ENCODE assay signal across 8 cellular contexts in genomic region chr10:62037890-62038608, GRCh38.
DNase-seq lines count a peak whose midpoint lies in the region; ATAC-seq and TF ChIP-seq lines count a peak whose summit lies in the region.

No MANE protein-coding gene starts in this region.

- H2AK5ac ChIP-seq in H9 (ENCODE audit: insufficient read length, low read length), result no peak overlapping the region

- H3K9me3 ChIP-seq in Loucy (ENCODE audit: insufficient read depth, low read depth, low read length), result no peaks in the 10 kb centered on the region
- no peaks in the 10 kb centered on the region for H3K9me3 ChIP-seq in neural progenitor cell (ENCODE audit: low read depth)
- no peaks in the 10 kb centered on the region for H3K9me3 ChIP-seq in H9 (ENCODE audit: control insufficient read depth, low read depth, low read length)

- H4K8ac ChIP-seq in H9 (replicated peaks; ENCODE audit: insufficient read length, low read depth, low read length), result no peak overlapping the region

- H3K23me2 ChIP-seq in H9 (ENCODE audit: insufficient read length, low read depth, low read length, poor library complexity, severe bottlenecking), result no peaks in the 10 kb centered on the region

- H4K20me1 ChIP-seq in Loucy (ENCODE audit: insufficient read depth, low read length, poor library complexity, severe bottlenecking) (no peaks in the 10 kb centered on the region), neural progenitor cell (ENCODE audit: low read depth) (no peaks in the 10 kb centered on the region), H9 (ENCODE audit: control insufficient read depth, insufficient read depth, insufficient read length) (no peaks in the 10 kb centered on the region)

- H3K27ac ChIP-seq in brain microvascular endothelial cell, result peak overlapping the region; percentile 54
- no peak overlapping the region for H3K27ac ChIP-seq in neural progenitor cell
- H3K27ac ChIP-seq in H9 (ENCODE audit: insufficient read length, low read depth, low read length), result no peak overlapping the region

- H3K36me3 ChIP-seq in Loucy (ENCODE audit: insufficient read depth, low read length) (peaks cover 21% of the 10 kb centered on the region), brain microvascular endothelial cell (replicated peaks) (no peaks in the 10 kb centered on the region), neural progenitor cell (no peaks in the 10 kb centered on the region)

- peak; percentile 43 for DNase-seq in DMS153 (lab: John Stamatoyannopoulos, UW)
- DNase-seq in brain microvascular endothelial cell, result no peak
- DNase-seq in neural progenitor cell (ENCODE audit: low spot score), result no peak
- no peak for DNase-seq in omental fat pad (ENCODE audit: low spot score)
- DNase-seq in H9, result no peak
- DNase-seq in glomerular visceral epithelial cell (ENCODE audit: extremely low spot score), result no peak

- no peak overlapping the region for H2BK12ac ChIP-seq in H9 (ENCODE audit: insufficient read length, low read depth, low read length)

- no peak overlapping the region for H2BK5ac ChIP-seq in H9 (ENCODE audit: insufficient read length, low read length)

- H3K9ac ChIP-seq in Loucy (ENCODE audit: low read depth, low read length, poor library complexity, severe bottlenecking), result peak overlapping the region; percentile 70
- no peak overlapping the region for H3K9ac ChIP-seq in neural progenitor cell
- no peak overlapping the region for H3K9ac ChIP-seq in H9 (ENCODE audit: extremely low read depth, insufficient read length, low read length)

- H3K27me3 Mint-ChIP-seq in neural progenitor cell (ENCODE audit: insufficient read depth, low read depth), result peaks cover 2% of the 10 kb centered on the region
- peaks cover 12% of the 10 kb centered on the region for H3K27me3 Mint-ChIP-seq in H9 (ENCODE audit: low read depth)

- no peaks in the 10 kb centered on the region for H3K9me2 ChIP-seq in Loucy (replicated peaks; ENCODE audit: low read depth, low read length)

- TF ChIP-seq CTCF in Loucy (conservative IDR thresholded peaks at IDR 0.05; ENCODE audit: low read length) (no peak), brain microvascular endothelial cell (IDR thresholded peaks at IDR 0.05; ENCODE audit: low read depth, low read length, missing control alignments) (no peak), neural progenitor cell (IDR thresholded peaks at IDR 0.05) (no peak), omental fat pad (IDR thresholded peaks at IDR 0.05) (no peak), H9 (conservative IDR thresholded peaks at IDR 0.05) (no peak)

- H3K23ac ChIP-seq in H9 (ENCODE audit: insufficient read length, low read depth, low read length), result no peak overlapping the region

- no peak overlapping the region for H3T11ph ChIP-seq in H9 (ENCODE audit: low read length)

- peaks cover 11% of the 10 kb centered on the region; the same call in 1 of the 2 replicates for H3F3A ChIP-seq in Loucy (ENCODE audit: low read depth)
- H3F3A ChIP-seq in neural progenitor cell (ENCODE audit: low read depth), result no peaks in the 10 kb centered on the region

- H3K4me2 ChIP-seq in Loucy (ENCODE audit: low read depth, low read length, poor library complexity, severe bottlenecking) (peak overlapping the region; percentile 70), neural progenitor cell (no peak overlapping the region), H9 (ENCODE audit: insufficient read depth, insufficient read length, low read length) (no peak overlapping the region)

- no peak overlapping the region for H2BK120ac ChIP-seq in H9 (ENCODE audit: low read depth, low read length, poor library complexity, severe bottlenecking)

- no peak overlapping the region for H2BK15ac ChIP-seq in H9 (ENCODE audit: low read depth, low read length)

- no peak overlapping the region for H2BK20ac ChIP-seq in H9 (ENCODE audit: low read depth, low read length, poor library complexity, severe bottlenecking)

- H3K4me1 Mint-ChIP-seq in neural progenitor cell (peaks cover 31% of the 10 kb centered on the region), H9 (peaks cover 24 to 30% of the 10 kb centered on the region in 2 experiments)

- no peak for ATAC-seq in HG03457 (IDR thresholded peaks at IDR 0.05; ENCODE audit: unreplicated experiment)
- no peak for ATAC-seq in omental fat pad (ENCODE audit: low FRiP score)

- H4K91ac ChIP-seq in H9 (ENCODE audit: insufficient read length, low read depth, low read length), result no peak overlapping the region

- H3K4me3 ChIP-seq in Loucy (ENCODE audit: low read length, poor library complexity, severe bottlenecking), result peak overlapping the region; percentile 52
- H3K4me3 ChIP-seq in brain microvascular endothelial cell (ENCODE audit: low read depth, low read length), result no peak overlapping the region
- H3K4me3 ChIP-seq in neural progenitor cell, result no peak overlapping the region

- H3K14ac ChIP-seq in H9 (ENCODE audit: insufficient read depth, low read length), result no peak overlapping the region

- in situ Hi-C loops in brain microvascular endothelial cell (cut with HindIII; ENCODE audit: low pct_ligation_motif_present, low sequenced_read_pairs), result no loop called here

- H3K9me3 Mint-ChIP-seq in neural progenitor cell (no peaks in the 10 kb centered on the region), H9 (no peaks in the 10 kb centered on the region)

- no peak overlapping the region; the same call in 1 of the 2 replicates for H2AFZ ChIP-seq in Loucy (ENCODE audit: low read length)
- no peak overlapping the region for H2AFZ ChIP-seq in neural progenitor cell (replicated peaks)
- no peak overlapping the region for H2AFZ ChIP-seq in H9 (ENCODE audit: low read length)

- H3K4me3 Mint-ChIP-seq in neural progenitor cell (no peak overlapping the region), H9 (no peak overlapping the region)

- no peak overlapping the region for H4K5ac ChIP-seq in H9 (ENCODE audit: insufficient read length, low read depth, low read length)

- no peak overlapping the region for H3K56ac ChIP-seq in H9 (ENCODE audit: insufficient read length, low read depth, low read length)

- no peaks in the 10 kb centered on the region for H3K79me1 ChIP-seq in H9 (ENCODE audit: insufficient read depth, low read depth, low read length, poor library complexity, severe bottlenecking)

- H3K27ac Mint-ChIP-seq in neural progenitor cell, result peak overlapping the region; percentile 50
- H3K27ac Mint-ChIP-seq in H9, result no peak overlapping the region

- H3K79me2 ChIP-seq in Loucy (ENCODE audit: insufficient read depth, low read length), result peaks cover 91% of the 10 kb centered on the region
- no peaks in the 10 kb centered on the region for H3K79me2 ChIP-seq in neural progenitor cell (ENCODE audit: low read depth)
- no peaks in the 10 kb centered on the region for H3K79me2 ChIP-seq in H9 (ENCODE audit: insufficient read depth, low read length)

- no peak overlapping the region for H3K18ac ChIP-seq in H9 (ENCODE audit: insufficient read length, low read depth, low read length)

- H3K4me1 ChIP-seq in Loucy (ENCODE audit: insufficient read depth, low read length, poor library complexity, severe bottlenecking), result peaks cover 81% of the 10 kb centered on the region
- H3K4me1 ChIP-seq in neural progenitor cell, result peaks cover 17% of the 10 kb centered on the region
- no peaks in the 10 kb centered on the region; the same call in 1 of the 2 replicates for H3K4me1 ChIP-seq in H9 (ENCODE audit: insufficient read depth, low read length)

- no peaks in the 10 kb centered on the region for H3K36me3 Mint-ChIP-seq in neural progenitor cell
- no peaks in the 10 kb centered on the region for H3K36me3 Mint-ChIP-seq in H9 (ENCODE audit: insufficient read depth in 1 of 3, low read depth in 3 of 3)

- no peak overlapping the region for H3K4ac ChIP-seq in H9 (ENCODE audit: low read depth, low read length)

- no peaks in the 10 kb centered on the region for H3K27me3 ChIP-seq in Loucy (ENCODE audit: insufficient read depth, low read length, poor library complexity, severe bottlenecking)
- H3K27me3 ChIP-seq in brain microvascular endothelial cell (replicated peaks), result no peaks in the 10 kb centered on the region
- H3K27me3 ChIP-seq in neural progenitor cell, result no peaks in the 10 kb centered on the region
- H3K27me3 ChIP-seq in H9 (ENCODE audit: insufficient read depth, low read length), result no peaks in the 10 kb centered on the region
